In the genomic region with DNA sequence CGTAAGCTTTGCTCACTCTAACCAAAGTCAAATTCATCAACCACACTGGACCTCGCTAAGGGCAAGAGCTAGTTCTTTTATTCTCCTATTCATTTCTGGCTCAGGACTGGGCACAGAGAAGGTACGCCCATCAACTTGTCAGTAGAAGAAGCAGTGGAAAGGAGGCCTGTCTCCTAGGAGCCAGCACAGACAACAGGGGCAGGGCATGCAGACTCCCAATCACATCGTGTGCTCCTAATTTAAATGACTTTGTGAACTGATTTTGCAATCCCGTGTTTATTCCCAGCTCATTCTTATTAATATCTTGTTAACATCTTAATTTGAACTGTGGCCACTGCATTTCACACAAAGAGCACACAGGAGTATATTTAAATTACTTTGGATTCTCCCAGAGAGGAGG, we compare ENCODE assay signal across 20 cellular contexts.
"Had no signal": no experiment of that assay in that cellular context is flagged by ENCODE, and none has a peak within 500 bp of the region (broad histone marks: within the 10 kb centered on the region; RNA-seq: fewer than 3 reads in every experiment).

No MANE protein-coding gene starts in this region.

- H3K36me3 Mint-ChIP-seq: activated naive CD4-positive, alpha-beta T cell treated with anti-CD3 and anti-CD28 coated beads, Interleukin-2, amount 50 U/mL, for 24 hours; immature natural killer cell; memory B cell; WTC11 had no signal

- H3K4me2 ChIP-seq: hepatocyte had no signal

- H3K4me3 Mint-ChIP-seq: activated naive CD4-positive, alpha-beta T cell treated with anti-CD3 and anti-CD28 coated beads, Interleukin-2, amount 50 U/mL, for 24 hours; central memory CD8-positive, alpha-beta T cell; immature natural killer cell; memory B cell; nephron; WTC11 had no signal

- ATAC-seq: left ventricle myocardium superior; pancreas; stimulated activated naive CD8-positive, alpha-beta T cell treated with anti-CD3 and anti-CD28 coated beads, Interleukin-15, Interleukin-2, amounts not matched to agents 100 U/mL and 50 U/mL, for 24 hours; WTC11 had no signal

- H3K4me1 ChIP-seq: colonic mucosa, pancreas, psoas muscle, right atrium auricular region, thyroid gland had no signal

- H3K27me3 Mint-ChIP-seq: activated naive CD4-positive, alpha-beta T cell treated with anti-CD3 and anti-CD28 coated beads, Interleukin-2, amount 50 U/mL, for 24 hours; central memory CD8-positive, alpha-beta T cell had no signal

- H2AFZ ChIP-seq: hepatocyte had no signal

- H3K36me3 ChIP-seq: colonic mucosa, pancreas, right atrium auricular region, thyroid gland had no signal

- H3K27ac ChIP-seq: colonic mucosa, dorsolateral prefrontal cortex, hepatocyte, pancreas, psoas muscle, right atrium auricular region, thyroid gland had no signal

- H3K9me3 Mint-ChIP-seq: activated naive CD4-positive, alpha-beta T cell treated with anti-CD3 and anti-CD28 coated beads, Interleukin-2, amount 50 U/mL, for 24 hours; central memory CD8-positive, alpha-beta T cell; immature natural killer cell; memory B cell; nephron; WTC11 had no signal

- H3K9me3 ChIP-seq: colonic mucosa, pancreas, psoas muscle, right atrium auricular region, thyroid gland had no signal

- H3K4me3 ChIP-seq: colonic mucosa, dorsolateral prefrontal cortex, hepatocyte, pancreas, psoas muscle, right atrium auricular region, thyroid gland had no signal

- DNase-seq: activated gamma-delta T cell treated with Interleukin-2 at 50 U/mL for 16 hours; activated T-cell treated with anti-CD3 and anti-CD28 coated beads, Interleukin-2, amount 50 U/mL, for 1 hour; colonic mucosa; dorsolateral prefrontal cortex; immature natural killer cell; left ventricle myocardium superior; pancreas; stimulated activated CD4-positive, alpha-beta T cell treated with anti-CD3 and anti-CD28 coated beads, Interleukin-12 subunit alpha, Interleukin-12 subunit beta, amount 100 ng/mL, for 4 hours; stimulated activated CD4-positive, alpha-beta T cell treated with anti-CD3 and anti-CD28 coated beads, Interleukin-4, amount 100 ng/mL, for 4 hours; stimulated activated naive CD8-positive, alpha-beta T cell treated with anti-CD3 and anti-CD28 coated beads, Interleukin-15, Interleukin-2, amounts not matched to agents 100 U/mL and 50 U/mL, for 24 hours; T1000; thyroid gland had no signal

- H3K27ac Mint-ChIP-seq: activated naive CD4-positive, alpha-beta T cell treated with anti-CD3 and anti-CD28 coated beads, Interleukin-2, amount 50 U/mL, for 24 hours; immature natural killer cell; memory B cell; nephron; WTC11 had no signal

- H3K79me2 ChIP-seq: hepatocyte had no signal

- H3K27me3 ChIP-seq: colonic mucosa, hepatocyte, pancreas, right atrium auricular region, thyroid gland had no signal

- H3K4me1 Mint-ChIP-seq: activated naive CD4-positive, alpha-beta T cell treated with anti-CD3 and anti-CD28 coated beads, Interleukin-2, amount 50 U/mL, for 24 hours; central memory CD8-positive, alpha-beta T cell had no signal
